ENCODE assay signal across 13 cellular contexts in the genomic region with DNA sequence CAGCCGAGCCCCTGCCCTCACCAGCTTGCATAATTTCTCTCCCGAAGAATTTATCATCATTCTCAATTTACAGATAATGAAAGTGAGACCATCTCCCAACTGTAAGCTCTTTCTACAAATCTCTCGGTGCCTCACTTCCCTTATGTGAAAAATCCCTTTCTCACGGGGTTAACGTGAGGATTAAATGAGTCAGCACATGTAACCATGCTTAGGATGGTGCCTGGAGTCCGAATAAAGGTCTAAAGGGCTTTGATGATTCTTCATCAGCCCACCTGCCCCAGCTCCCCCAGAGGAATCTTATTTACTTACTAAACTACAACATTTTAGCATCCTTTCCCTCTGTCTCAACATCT. TPM values are rescaled to one million over a fixed set of nuclear protein-coding genes. Genes with fewer than 3 reads are reported as not detected.
DNase-seq lines count a peak whose midpoint lies in the region; ATAC-seq, FAIRE-seq and TF ChIP-seq lines count a peak whose summit lies in the region.
"Had no signal": no experiment of that assay in that cellular context is flagged by ENCODE, and none has a peak within 500 bp of the region (broad histone marks: within the 10 kb centered on the region; RNA-seq: fewer than 3 reads in every experiment).

No MANE protein-coding gene starts in this region.

- no peak overlapping the region for H3K27ac Mint-ChIP-seq in activated naive CD4-positive, alpha-beta T cell treated with anti-CD3 and anti-CD28 coated beads for 36 hours

- FAIRE-seq in kidney (lab: Jason Lieb, UNC) = no peak

- H3K4me1 ChIP-seq in kidney (ENCODE audit: control insufficient read depth in 1 of 2, insufficient read depth in 1 of 2, low read depth in 1 of 2, low read length in 2 of 2) = no peaks in the 10 kb centered on the region
- peaks cover 0 to 7% of the 10 kb centered on the region in 2 donors for H3K4me1 ChIP-seq in adrenal gland (replicated peaks in 1 of 2)

- H3K9me3 Mint-ChIP-seq in activated naive CD4-positive, alpha-beta T cell treated with anti-CD3 and anti-CD28 coated beads for 36 hours = no peaks in the 10 kb centered on the region

- peak; percentile 61 for ATAC-seq in HG02610 (IDR thresholded peaks at IDR 0.05; ENCODE audit: unreplicated experiment)
- ATAC-seq in stimulated activated naive CD8-positive, alpha-beta T cell treated with anti-CD3 and anti-CD28 coated beads, Interleukin-15, Interleukin-2, amounts not matched to agents 100 U/mL and 50 U/mL, for 24 hours = peak; percentile 40

- no peak for TF ChIP-seq CTCF in WERI-Rb-1 (IDR thresholded peaks at IDR 0.05; ENCODE audit: low read depth, low read length)
- no peak for TF ChIP-seq CTCF in kidney (IDR thresholded peaks at IDR 0.05; ENCODE audit: borderline replicate concordance, extremely low read depth, insufficient read depth)
- TF ChIP-seq CTCF in adrenal gland (IDR thresholded peaks at IDR 0.05) = no peak

- intact Hi-C loops in activated naive CD4-positive, alpha-beta T cell treated with anti-CD3 and anti-CD28 coated beads for 36 hours (cut with micrococcal nuclease) = loop anchor here (10.0 kb wide), 1 partner anchor 478 kb away; no protein-coding TSS in a partner anchor
- intact Hi-C loops in kidney (cut with DNase I) = no loop called here
- intact Hi-C loops in adrenal gland (cut with DNase I) = no loop called here

- TF ChIP-seq POLR2A in adrenal gland (IDR thresholded peaks at IDR 0.05) = no peak

- DNase-seq in activated naive CD4-positive, alpha-beta T cell treated with anti-CD3 and anti-CD28 coated beads for 36 hours = peak; percentile 22
- DNase-seq in activated naive CD4-positive, alpha-beta T cell (lab: John Stamatoyannopoulos, UW) = no peak
- DNase-seq in WERI-Rb-1 = peak; percentile 25
- DNase-seq in stimulated activated naive CD8-positive, alpha-beta T cell treated with anti-CD3 and anti-CD28 coated beads, Interleukin-15, Interleukin-2, amounts not matched to agents 100 U/mL and 50 U/mL, for 24 hours = no peak
- no peak for DNase-seq in kidney
- no peak for DNase-seq in adrenal gland
- no peak for DNase-seq in NCI-H1417 (lab: John Stamatoyannopoulos, UW)
- DNase-seq: activated gamma-delta T cell treated with Interleukin-2 at 50 U/mL for 16 hours; AML-193; effector CD8-positive, alpha-beta T cell; NCI-H526 had no signal

- no peak overlapping the region for H3K4me3 Mint-ChIP-seq in activated naive CD4-positive, alpha-beta T cell treated with anti-CD3 and anti-CD28 coated beads for 36 hours

- no peak overlapping the region for H3K9ac ChIP-seq in kidney (ENCODE audit: low read length in 2 of 2)

- H3K36me3 ChIP-seq in WERI-Rb-1 = no peaks in the 10 kb centered on the region
- H3K36me3 ChIP-seq in kidney (ENCODE audit: control insufficient read depth in 1 of 2, insufficient read depth in 2 of 2, low read length in 2 of 2) = no peaks in the 10 kb centered on the region
- no peaks in the 10 kb centered on the region for H3K36me3 ChIP-seq in adrenal gland (replicated peaks in 1 of 2)

- no peak overlapping the region for H3K4me3 ChIP-seq in WERI-Rb-1 (ENCODE audit: low read depth, low read length)
- H3K4me3 ChIP-seq in kidney (ENCODE audit: low read length in 2 of 2) = no peak overlapping the region
- H3K4me3 ChIP-seq in adrenal gland = no peak overlapping the region

- peaks cover 7% of the 10 kb centered on the region for H3K36me3 Mint-ChIP-seq in activated naive CD4-positive, alpha-beta T cell treated with anti-CD3 and anti-CD28 coated beads for 36 hours (ENCODE audit: low read depth)

- CTCF ChIA-PET in activated naive CD4-positive, alpha-beta T cell treated with anti-CD3 and anti-CD28 coated beads for 36 hours (lab: Charles Lee) = interaction anchor here (0.7 to 0.8 kb wide), 2 partner anchors 72 to 106 kb away, joined by 3 read pairs; no protein-coding TSS in a partner anchor

- no peaks in the 10 kb centered on the region for H3K27me3 Mint-ChIP-seq in activated naive CD4-positive, alpha-beta T cell treated with anti-CD3 and anti-CD28 coated beads for 36 hours (ENCODE audit: low read depth)

- H3K9me3 ChIP-seq in WERI-Rb-1 (ENCODE audit: severe bottlenecking) (no peaks in the 10 kb centered on the region), kidney (ENCODE audit: control insufficient read depth in 1 of 2, low read length in 2 of 2) (no peaks in the 10 kb centered on the region), adrenal gland (replicated peaks in 1 of 3) (no peaks in the 10 kb centered on the region)

- WGBS in adrenal gland, 4 donors = 61 to 70% (median 68%) methylated on average over 6 of the region's 6 CpGs

- peaks cover 39% of the 10 kb centered on the region for H3K4me1 Mint-ChIP-seq in activated naive CD4-positive, alpha-beta T cell treated with anti-CD3 and anti-CD28 coated beads for 36 hours (ENCODE audit: low read depth)

- H3K27me3 ChIP-seq in WERI-Rb-1 (ENCODE audit: insufficient read depth, low read depth, severe bottlenecking) (no peaks in the 10 kb centered on the region), adrenal gland (no peaks in the 10 kb centered on the region)

- H3K27ac ChIP-seq in WERI-Rb-1 (no peak overlapping the region), kidney (ENCODE audit: low read depth in 2 of 2, low read length in 2 of 2) (no peak overlapping the region), adrenal gland (no peak overlapping the region)

RNA-seq across cellular contexts. Expression of a gene that starts 24.8 kb away (rescaled TPM):
- total RNA-seq in activated naive CD4-positive, alpha-beta T cell treated with anti-CD3 and anti-CD28 coated beads for 36 hours = under 1 TPM; 0.12 to 0.22 TPM
- total RNA-seq in kidney (2.3 TPM), adrenal gland (1 to 10 TPM in 3 of 8 donors, under 1 TPM in 5; 0.48 to 1.7 (median 0.84) TPM)
- polyA plus RNA-seq in kidney (ENCODE audit: insufficient read depth, low read depth, low replicate concordance) (0.17 TPM), adrenal gland (1 to 10 TPM in 1 of 3 donors, under 1 TPM in 2; 0.26 to 1.5 (median 0.94) TPM)
- total RNA-seq: H4 had no signal

Comparison
In these comparisons a context has a peak if more than half of its experiments do, and no peak if none do; other contexts are left out.
1. DNase-seq: peak in activated naive CD4-positive, alpha-beta T cell treated with anti-CD3 and anti-CD28 coated beads for 36 hours (single experiment) and WERI-Rb-1 (single experiment); none in activated naive CD4-positive, alpha-beta T cell (0 of 4), stimulated activated naive CD8-positive, alpha-beta T cell treated with anti-CD3 and anti-CD28 coated beads, Interleukin-15, Interleukin-2, amounts not matched to agents 100 U/mL and 50 U/mL, for 24 hours (single experiment), kidney (single experiment), adrenal gland (0 of 7) and NCI-H1417 (0 of 3).